In the genomic region with DNA sequence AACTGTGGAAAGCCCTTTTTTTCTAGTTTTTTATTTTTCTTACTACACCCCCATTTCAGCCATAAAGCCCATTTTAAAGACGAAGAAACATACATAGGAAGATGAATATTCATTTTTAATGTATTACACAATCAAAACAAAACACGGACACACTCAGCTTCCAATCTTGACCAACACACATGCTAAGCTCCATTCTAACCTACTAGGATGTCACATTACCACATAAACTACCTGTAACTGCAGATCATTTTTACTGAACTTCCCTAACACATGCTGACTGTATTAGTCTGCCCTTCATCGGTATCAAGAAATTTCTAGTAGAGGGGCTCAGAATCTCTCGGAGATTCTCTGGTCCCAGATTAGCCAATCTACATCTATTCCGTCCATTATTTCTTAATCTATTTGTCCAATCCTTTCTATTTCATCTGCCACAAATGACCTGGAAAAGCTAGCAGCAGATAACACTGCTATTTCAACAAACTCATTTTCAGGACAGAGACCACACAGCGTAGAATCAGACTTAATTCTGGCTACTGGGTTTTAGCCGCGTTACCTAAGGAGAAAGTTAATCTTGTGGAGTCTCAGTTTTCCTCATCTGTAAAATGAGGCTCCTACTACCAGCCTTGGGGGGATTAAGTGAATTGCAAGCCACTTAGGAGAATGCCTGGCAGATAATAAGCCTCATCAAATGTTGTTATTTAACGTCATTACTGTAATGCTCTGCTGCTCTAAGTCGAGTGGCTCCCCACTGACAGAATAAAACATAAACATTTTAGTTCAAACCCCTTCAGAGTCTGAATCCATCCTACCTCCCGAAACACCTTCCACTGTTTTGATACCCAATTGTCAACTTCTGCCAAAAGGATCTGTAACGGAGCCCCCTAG, we compare ENCODE assay signal across 8 cellular contexts. TPM values are rescaled to one million over a fixed set of nuclear protein-coding genes. Genes with fewer than 3 reads are reported as not detected.
DNase-seq lines count a peak whose midpoint lies in the region; ATAC-seq and TF ChIP-seq lines count a peak whose summit lies in the region.

No MANE protein-coding gene starts in this region.

- peak overlapping the region; percentile 99 for H3K27ac ChIP-seq in CD4-positive, alpha-beta memory T cell (ENCODE audit: low read depth, low read length)
- H3K27ac ChIP-seq in endodermal cell (ENCODE audit: low read depth, low read length) (no peak overlapping the region), osteoblast (ENCODE audit: low read depth, low read length) (peak overlapping the region; percentile 72)

- H3K27ac Mint-ChIP-seq in CD4-positive, alpha-beta memory T cell: no peak overlapping the region
- H3K27ac Mint-ChIP-seq in endodermal cell: no peak overlapping the region

- peak overlapping the region; percentile 99 for H3K9ac ChIP-seq in endodermal cell (ENCODE audit: extremely low read depth, low read length, poor library complexity, severe bottlenecking)

- no peaks in the 10 kb centered on the region for H3K36me3 ChIP-seq in CD4-positive, alpha-beta memory T cell (ENCODE audit: insufficient read depth, low read length)
- H3K36me3 ChIP-seq in endodermal cell (ENCODE audit: control insufficient read depth, insufficient read depth, low read length): no peaks in the 10 kb centered on the region
- no peaks in the 10 kb centered on the region for H3K36me3 ChIP-seq in osteoblast (ENCODE audit: insufficient read depth, low read length)

- H3K4me3 Mint-ChIP-seq in CD4-positive, alpha-beta memory T cell: no peak overlapping the region
- H3K4me3 Mint-ChIP-seq in endodermal cell: no peak overlapping the region

- intact Hi-C loops in CD4-positive, alpha-beta memory T cell (cut with micrococcal nuclease): loop anchor here (2.0 to 10.0 kb wide), 5 partner anchors 21 to 1701 kb away; a partner anchor contains a TSS

- CTCF ChIA-PET in CD4-positive, alpha-beta memory T cell (lab: Charles Lee; ENCODE audit: partially characterized antibody): interaction anchor here (1.0 to 3.7 kb wide), 6 partner anchors 8 to 129 kb away, joined by 3 to 22 read pairs (median 4); no protein-coding TSS in a partner anchor

- POLR2A ChIA-PET in CD4-positive, alpha-beta memory T cell (lab: Charles Lee; ENCODE audit: partially characterized antibody): interaction anchor here (0.9 to 4.9 kb wide), 11 partner anchors 9 to 1134 kb away, joined by 4 to 60 read pairs (median 4); a partner anchor contains a TSS

- peak overlapping the region; percentile 11 to 52 for H3K4me3 ChIP-seq in CD4-positive, alpha-beta memory T cell (ENCODE audit: low read length in 2 of 2)
- H3K4me3 ChIP-seq in endodermal cell (ENCODE audit: low read length) (peak overlapping the region; percentile 99), osteoblast (ENCODE audit: insufficient read depth, low read length) (peak overlapping the region; percentile 84)

- peaks cover 27 to 46% (median 35%) of the 10 kb centered on the region in 4 donors for H3K4me1 Mint-ChIP-seq in CD4-positive, alpha-beta memory T cell
- peaks cover 15% of the 10 kb centered on the region for H3K4me1 Mint-ChIP-seq in endodermal cell

- H3K4me1 ChIP-seq in CD4-positive, alpha-beta memory T cell (ENCODE audit: insufficient read depth, low read length): peaks cover 62% of the 10 kb centered on the region
- H3K4me1 ChIP-seq in endodermal cell (ENCODE audit: control insufficient read depth, insufficient read depth, low read length) (peaks cover 8% of the 10 kb centered on the region), osteoblast (ENCODE audit: insufficient read depth, low read length) (peaks cover 28% of the 10 kb centered on the region)

- no peaks in the 10 kb centered on the region for H3K27me3 ChIP-seq in CD4-positive, alpha-beta memory T cell (ENCODE audit: insufficient read depth, low read length)
- H3K27me3 ChIP-seq in endodermal cell (ENCODE audit: control insufficient read depth, insufficient read depth, low read length, poor library complexity, severe bottlenecking) (no peaks in the 10 kb centered on the region), osteoblast (ENCODE audit: insufficient read depth, low read length) (no peaks in the 10 kb centered on the region)

- TF ChIP-seq CTCF in endodermal cell (conservative IDR thresholded peaks at IDR 0.05): no peak
- TF ChIP-seq CTCF in osteoblast (IDR thresholded peaks at IDR 0.05; ENCODE audit: extremely low read depth, low read depth, low read length): no peak

- peaks cover 47% of the 10 kb centered on the region for H4K20me1 ChIP-seq in osteoblast (ENCODE audit: insufficient read depth, low read length)

- WGBS in endodermal cell (ENCODE audit: insufficient coverage in 1 of 2, insufficient read length in 1 of 2), 2 experiments: 28 to 36% methylated on average over 10 to 11 of the region's 12 CpGs

- DNase-seq in CD4-positive, alpha-beta memory T cell: peak in 1 of 5 donors; percentile 7
- DNase-seq in NAMALWA (ENCODE audit: low spot score) (peak; percentile 35), endodermal cell (no peak), osteoblast (ENCODE audit: insufficient read length, low spot score, missing footprints) (peak; percentile 87), left lobe of liver (ENCODE audit: low spot score) (no peak), NCI-H524 treated with DMSO at 0.1 percent for 48 hours (lab: John Stamatoyannopoulos, UW) (no peak)
- no peak for DNase-seq in NK-92 treated with Interleukin-12 subunit alpha and Interleukin-12 subunit beta, amount 100 ng/mL, for 24 hours (lab: John Stamatoyannopoulos, UW)

- peaks cover 0 to 6% (median 0%) of the 10 kb centered on the region in 8 donors for H3K9me3 Mint-ChIP-seq in CD4-positive, alpha-beta memory T cell
- no peaks in the 10 kb centered on the region for H3K9me3 Mint-ChIP-seq in endodermal cell

- peaks cover 1 to 4% of the 10 kb centered on the region in 2 donors for H3K27me3 Mint-ChIP-seq in CD4-positive, alpha-beta memory T cell
- H3K27me3 Mint-ChIP-seq in endodermal cell (ENCODE audit: insufficient read depth): no peaks in the 10 kb centered on the region

- no peaks in the 10 kb centered on the region for H3K9me3 ChIP-seq in CD4-positive, alpha-beta memory T cell (ENCODE audit: control insufficient read depth in 1 of 2, low read length in 2 of 2)
- H3K9me3 ChIP-seq in endodermal cell (ENCODE audit: control insufficient read depth, low read length): no peaks in the 10 kb centered on the region
- H3K9me3 ChIP-seq in osteoblast (ENCODE audit: low read depth, low read length): no peaks in the 10 kb centered on the region

- H3K4me2 ChIP-seq in osteoblast (ENCODE audit: insufficient read depth, low read length): peak overlapping the region; percentile 88

- H3K36me3 Mint-ChIP-seq in CD4-positive, alpha-beta memory T cell: peaks cover 0 to 18% of the 10 kb centered on the region in 2 donors
- H3K36me3 Mint-ChIP-seq in endodermal cell (ENCODE audit: low read depth): peaks cover 2% of the 10 kb centered on the region

- no peak overlapping the region for H2AFZ ChIP-seq in osteoblast (ENCODE audit: low read length)

- H3K79me2 ChIP-seq in osteoblast (ENCODE audit: insufficient read depth, low read length): peaks cover 68% of the 10 kb centered on the region

- no peak for ATAC-seq in left lobe of liver
- ATAC-seq in GM18511 (IDR thresholded peaks at IDR 0.05; ENCODE audit: unreplicated experiment): no peak

RNA-seq across cellular contexts. Expression of a gene that starts 1.6 kb away (rescaled TPM):
- total RNA-seq in CD4-positive, alpha-beta memory T cell: 100 to 1,000 TPM; 353 to 360 TPM
- polyA plus RNA-seq in CD4-positive, alpha-beta memory T cell: 100 to 1,000 TPM; 226 to 370 TPM
- total RNA-seq in endodermal cell: 100 to 1,000 TPM; 283 to 302 TPM
- polyA plus RNA-seq in endodermal cell (2013, experiment 1 of 2): 351 TPM
- polyA plus RNA-seq in endodermal cell (2013, experiment 2 of 2): 330 TPM
- 229 and 243 TPM in 2 replicates for total RNA-seq in osteoblast
- total RNA-seq in left lobe of liver: 56.4 TPM

Comparison
In these comparisons a context has a peak if more than half of its experiments do, and no peak if none do; other contexts are left out.
1. DNase-seq: peak in NAMALWA (single experiment) and osteoblast (single experiment); none in endodermal cell (single experiment), left lobe of liver (single experiment), NCI-H524 treated with DMSO at 0.1 percent for 48 hours (single experiment) and NK-92 treated with Interleukin-12 subunit alpha and Interleukin-12 subunit beta, amount 100 ng/mL, for 24 hours (single experiment).
2. H3K4me3 ChIP-seq: peak in every context shown above with its lines; median percentile 99 in endodermal cell; 84 in osteoblast; 32 in CD4-positive, alpha-beta memory T cell.